23 cellular contexts compared by ENCODE assay signal in genomic region chr9:3520564-3520963, GRCh38.
"Had no signal": no experiment of that assay in that cellular context is flagged by ENCODE, and none has a peak within 500 bp of the region (broad histone marks: within the 10 kb centered on the region; RNA-seq: fewer than 3 reads in every experiment).

No MANE protein-coding gene starts in this region.

- H3K9me3 ChIP-seq: esophagus muscularis mucosa, thyroid gland, upper lobe of right lung had no signal

- DNase-seq: activated CD4-positive, alpha-beta T cell treated with anti-CD3 and anti-CD28 coated beads, Interleukin-2, amount 50 U/mL, for 4 hours; activated CD8-positive, alpha-beta memory T cell treated with anti-CD3 and anti-CD28 coated beads for 24 hours; activated CD8-positive, alpha-beta memory T cell treated with anti-CD3 and anti-CD28 coated beads, Interleukin-2, amount 50 U/mL, for 4 hours; activated naive CD4-positive, alpha-beta T cell treated with Interleukin-2 at 50 U/mL for 16 hours; activated naive CD8-positive, alpha-beta T cell treated with anti-CD3 and anti-CD28 coated beads for 36 hours; activated T-cell treated with anti-CD3 and anti-CD28 coated beads, Interleukin-2, amount 50 U/mL, for 4 hours; amniotic stem cell; cerebellar nuclear complex; hypothalamus; nucleus accumbens; stimulated activated CD4-positive, alpha-beta T cell treated with anti-CD3 and anti-CD28 coated beads, Interleukin-2, amount 100 ng/mL, for 48 hours; stimulated activated naive CD4-positive, alpha-beta T cell treated with Interleukin-2 at 50 U/mL for 16 hours; substantia nigra; T-helper 9 cell; thyroid gland; upper lobe of right lung had no signal

- H3K4me2 ChIP-seq: smooth muscle cell had no signal

- H3K36me3 ChIP-seq: esophagus muscularis mucosa, thyroid gland, upper lobe of right lung had no signal

- H3K4me3 ChIP-seq: coronary artery, esophagus muscularis mucosa, smooth muscle cell, thyroid gland, upper lobe of right lung had no signal

- H3K4me1 ChIP-seq: parathyroid adenoma, thyroid gland had no signal

- H3K27me3 Mint-ChIP-seq: activated CD4-positive, alpha-beta T cell treated with anti-CD3 and anti-CD28 coated beads for 36 hours; activated naive CD8-positive, alpha-beta T cell treated with anti-CD3 and anti-CD28 coated beads for 36 hours; natural killer cell treated with Interleukin-12 subunit alpha and Interleukin-12 subunit beta and Interleukin-15 and Interleukin-18, amount 100 ng/mL, for 72 hours had no signal

- H3K27me3 ChIP-seq: esophagus muscularis mucosa, thyroid gland, upper lobe of right lung had no signal

- H3K27ac ChIP-seq: coronary artery, esophagus muscularis mucosa, parathyroid adenoma, thyroid gland, upper lobe of right lung had no signal

- ATAC-seq: activated CD4-positive, alpha-beta T cell treated with anti-CD3 and anti-CD28 coated beads for 36 hours; activated T-cell treated with anti-CD3 and anti-CD28 coated beads, Interleukin-2, amount 50 U/mL, for 4 hours; natural killer cell treated with Interleukin-12 subunit alpha and Interleukin-12 subunit beta and Interleukin-15 and Interleukin-18, amount 100 ng/mL, for 72 hours; sciatic nerve; upper lobe of right lung had no signal

- H3K9ac ChIP-seq: parathyroid adenoma had no signal

- H3K4me3 Mint-ChIP-seq: activated CD4-positive, alpha-beta T cell treated with anti-CD3 and anti-CD28 coated beads for 36 hours; activated naive CD8-positive, alpha-beta T cell treated with anti-CD3 and anti-CD28 coated beads for 36 hours; activated T-cell treated with anti-CD3 and anti-CD28 coated beads, Interleukin-2, amount 50 U/mL, for 4 hours; natural killer cell treated with Interleukin-12 subunit alpha and Interleukin-12 subunit beta and Interleukin-15 and Interleukin-18, amount 100 ng/mL, for 72 hours had no signal

- H2AFZ ChIP-seq: parathyroid adenoma had no signal

- H3K9me3 Mint-ChIP-seq: activated naive CD8-positive, alpha-beta T cell treated with anti-CD3 and anti-CD28 coated beads for 36 hours; activated T-cell treated with anti-CD3 and anti-CD28 coated beads, Interleukin-2, amount 50 U/mL, for 4 hours; natural killer cell treated with Interleukin-12 subunit alpha and Interleukin-12 subunit beta and Interleukin-15 and Interleukin-18, amount 100 ng/mL, for 72 hours had no signal

- H3K79me2 ChIP-seq: parathyroid adenoma had no signal

- H3K36me3 Mint-ChIP-seq: natural killer cell treated with Interleukin-12 subunit alpha and Interleukin-12 subunit beta and Interleukin-15 and Interleukin-18, amount 100 ng/mL, for 72 hours had no signal

- H3K27ac Mint-ChIP-seq: activated CD4-positive, alpha-beta T cell treated with anti-CD3 and anti-CD28 coated beads for 36 hours; activated naive CD8-positive, alpha-beta T cell treated with anti-CD3 and anti-CD28 coated beads for 36 hours had no signal
